12 cellular contexts compared by ENCODE assay signal in genomic region chr11:45807792-45808238, GRCh38. TPM values are rescaled to one million over a fixed set of nuclear protein-coding genes. Genes with fewer than 3 reads are reported as not detected.
DNase-seq lines count a peak whose midpoint lies in the region; ATAC-seq and TF ChIP-seq lines count a peak whose summit lies in the region.
"Had no signal": no experiment of that assay in that cellular context is flagged by ENCODE, and none has a peak within 500 bp of the region (broad histone marks: within the 10 kb centered on the region; RNA-seq: fewer than 3 reads in every experiment).

No MANE protein-coding gene starts in this region.

- H3K4me1 ChIP-seq in skeletal muscle satellite cell (ENCODE audit: control insufficient read depth, insufficient read depth, low read length) = peaks cover 25% of the 10 kb centered on the region
- H3K4me1 ChIP-seq in Peyer's patch = peaks cover 4 to 38% (median 19%) of the 10 kb centered on the region in 4 donors

- no peak for ATAC-seq in activated CD8-positive, alpha-beta T cell treated with anti-CD3 and anti-CD28 coated beads for 36 hours

- no peak for DNase-seq in activated CD4-positive, alpha-beta T cell treated with anti-CD3 and anti-CD28 coated beads, Interleukin-2, amount 10 ng/mL, durations not matched to agents 24 days and 14 days
- DNase-seq in activated CD4-positive, alpha-beta T cell treated with anti-CD3 and anti-CD28 coated beads, Interleukin-2, amount 50 U/mL, for 1 hour = no peak
- no peak for DNase-seq in activated CD8-positive, alpha-beta T cell treated with anti-CD3 and anti-CD28 coated beads for 36 hours
- DNase-seq in glutamatergic neuron = no peak
- DNase-seq in SIG-M5 (lab: John Stamatoyannopoulos, UW) = no peak
- DNase-seq in hippocampal formation (lab: John Stamatoyannopoulos, UW) = no peak
- no peak for DNase-seq in Peyer's patch
- DNase-seq: activated B cell treated with CpG ODN at 0.5 μM for 24 hours; NCI-H187 treated with DMSO at 0.1 percent for 48 hours; stimulated activated CD4-positive, alpha-beta T cell treated with anti-CD3 and anti-CD28 coated beads, Interleukin-4, amount 100 ng/mL, for 1 hour had no signal

- no peaks in the 10 kb centered on the region for H3K9me3 Mint-ChIP-seq in activated CD4-positive, alpha-beta T cell treated with anti-CD3 and anti-CD28 coated beads, Interleukin-2, amount 10 ng/mL, durations not matched to agents 24 days and 14 days
- H3K9me3 Mint-ChIP-seq in activated CD8-positive, alpha-beta T cell treated with anti-CD3 and anti-CD28 coated beads for 36 hours = no peaks in the 10 kb centered on the region
- H3K9me3 Mint-ChIP-seq in glutamatergic neuron (ENCODE audit: unreplicated experiment) = peaks cover 1% of the 10 kb centered on the region
- H3K9me3 Mint-ChIP-seq: activated B cell treated with CpG ODN at 0.5 μM for 24 hours had no signal

- no peaks in the 10 kb centered on the region for H3K9me3 ChIP-seq in skeletal muscle satellite cell (replicated peaks; ENCODE audit: low read length)
- no peaks in the 10 kb centered on the region for H3K9me3 ChIP-seq in Peyer's patch
- H3K9me3 ChIP-seq: tibial artery had no signal

- peaks cover 32% of the 10 kb centered on the region for H3K36me3 ChIP-seq in skeletal muscle satellite cell (ENCODE audit: insufficient read depth, low read length)
- H3K36me3 ChIP-seq in Peyer's patch = peaks cover 0 to 33% (median 0%) of the 10 kb centered on the region in 3 donors

- H3K27ac ChIP-seq in Peyer's patch = no peak overlapping the region
- H3K27ac ChIP-seq: tibial artery had no signal

- no peak for TF ChIP-seq POLR2A in Peyer's patch (IDR thresholded peaks at IDR 0.05)

- peaks cover 31% of the 10 kb centered on the region for H3K4me1 Mint-ChIP-seq in activated CD4-positive, alpha-beta T cell treated with anti-CD3 and anti-CD28 coated beads, Interleukin-2, amount 10 ng/mL, durations not matched to agents 24 days and 14 days
- peaks cover 44% of the 10 kb centered on the region for H3K4me1 Mint-ChIP-seq in activated CD8-positive, alpha-beta T cell treated with anti-CD3 and anti-CD28 coated beads for 36 hours (ENCODE audit: low read depth)
- H3K4me1 Mint-ChIP-seq in glutamatergic neuron (ENCODE audit: low read depth, unreplicated experiment) = peaks cover 13% of the 10 kb centered on the region

- H3K27me3 Mint-ChIP-seq in activated CD4-positive, alpha-beta T cell treated with anti-CD3 and anti-CD28 coated beads, Interleukin-2, amount 10 ng/mL, durations not matched to agents 24 days and 14 days = no peaks in the 10 kb centered on the region
- H3K27me3 Mint-ChIP-seq in activated CD8-positive, alpha-beta T cell treated with anti-CD3 and anti-CD28 coated beads for 36 hours = no peaks in the 10 kb centered on the region
- H3K27me3 Mint-ChIP-seq in glutamatergic neuron (ENCODE audit: unreplicated experiment) = peaks cover 7% of the 10 kb centered on the region
- H3K27me3 Mint-ChIP-seq: activated B cell treated with CpG ODN at 0.5 μM for 24 hours had no signal

- H3K4me3 Mint-ChIP-seq in activated CD4-positive, alpha-beta T cell treated with anti-CD3 and anti-CD28 coated beads, Interleukin-2, amount 10 ng/mL, durations not matched to agents 24 days and 14 days = peak overlapping the region; percentile 98
- peak overlapping the region; percentile 91 for H3K4me3 Mint-ChIP-seq in activated CD8-positive, alpha-beta T cell treated with anti-CD3 and anti-CD28 coated beads for 36 hours
- H3K4me3 Mint-ChIP-seq in glutamatergic neuron (ENCODE audit: unreplicated experiment) = peak overlapping the region; percentile 93

- peak overlapping the region; percentile 98 for H3K4me2 ChIP-seq in skeletal muscle satellite cell (ENCODE audit: low read length)

- POLR2A ChIA-PET in activated CD8-positive, alpha-beta T cell treated with anti-CD3 and anti-CD28 coated beads for 36 hours (lab: Charles Lee) = no interaction called here

- no peak for TF ChIP-seq CTCF in activated CD8-positive, alpha-beta T cell treated with anti-CD3 and anti-CD28 coated beads for 36 hours (IDR thresholded peaks at IDR 0.05)
- TF ChIP-seq CTCF in glutamatergic neuron (IDR thresholded peaks at IDR 0.05; ENCODE audit: partially characterized antibody, unreplicated experiment) = no peak
- no peak for TF ChIP-seq CTCF in Peyer's patch (IDR thresholded peaks at IDR 0.05)

- intact Hi-C loops in activated CD4-positive, alpha-beta T cell treated with anti-CD3 and anti-CD28 coated beads, Interleukin-2, amount 10 ng/mL, durations not matched to agents 24 days and 14 days (cut with micrococcal nuclease) = loop anchor here (10.0 kb wide), 1 partner anchor 1243 kb away; the partner anchor contains the start of gene CD82
- intact Hi-C loops in activated CD8-positive, alpha-beta T cell treated with anti-CD3 and anti-CD28 coated beads for 36 hours (cut with micrococcal nuclease) = no loop called here

- CTCF ChIA-PET in activated CD8-positive, alpha-beta T cell treated with anti-CD3 and anti-CD28 coated beads for 36 hours (lab: Charles Lee) = no interaction called here

- H3K4me3 ChIP-seq in skeletal muscle satellite cell (ENCODE audit: low read length) (peak overlapping the region; percentile 95), Peyer's patch (peak overlapping the region in 1 of 4 donors; percentile 83)

- no peak overlapping the region for H3K27ac Mint-ChIP-seq in activated CD4-positive, alpha-beta T cell treated with anti-CD3 and anti-CD28 coated beads, Interleukin-2, amount 10 ng/mL, durations not matched to agents 24 days and 14 days
- no peak overlapping the region for H3K27ac Mint-ChIP-seq in activated CD8-positive, alpha-beta T cell treated with anti-CD3 and anti-CD28 coated beads for 36 hours
- H3K27ac Mint-ChIP-seq in glutamatergic neuron (ENCODE audit: unreplicated experiment) = no peak overlapping the region
- H3K27ac Mint-ChIP-seq: activated B cell treated with CpG ODN at 0.5 μM for 24 hours had no signal

- H3K27me3 ChIP-seq in skeletal muscle satellite cell (ENCODE audit: control insufficient read depth, insufficient read depth, low read length) = no peaks in the 10 kb centered on the region
- H3K27me3 ChIP-seq in Peyer's patch = no peaks in the 10 kb centered on the region
- H3K27me3 ChIP-seq: tibial artery had no signal

- peaks cover 24% of the 10 kb centered on the region for H3K36me3 Mint-ChIP-seq in activated CD4-positive, alpha-beta T cell treated with anti-CD3 and anti-CD28 coated beads, Interleukin-2, amount 10 ng/mL, durations not matched to agents 24 days and 14 days (ENCODE audit: low read depth)
- H3K36me3 Mint-ChIP-seq in activated CD8-positive, alpha-beta T cell treated with anti-CD3 and anti-CD28 coated beads for 36 hours (ENCODE audit: low read depth) = peaks cover 11% of the 10 kb centered on the region
- peaks cover 5% of the 10 kb centered on the region for H3K36me3 Mint-ChIP-seq in glutamatergic neuron (ENCODE audit: unreplicated experiment)

- H3K9ac ChIP-seq in skeletal muscle satellite cell (ENCODE audit: low read depth, low read length) = no peak overlapping the region

RNA-seq across cellular contexts. Expression of gene SLC35C1, which starts 2.9 kb away (rescaled TPM):
- 15.3 and 17.4 TPM in 2 replicates for total RNA-seq in activated CD4-positive, alpha-beta T cell treated with anti-CD3 and anti-CD28 coated beads, Interleukin-2, amount 10 ng/mL, durations not matched to agents 24 days and 14 days
- 1 to 10 TPM; 9.3 to 9.4 TPM for total RNA-seq in activated CD8-positive, alpha-beta T cell treated with anti-CD3 and anti-CD28 coated beads for 36 hours
- 20.9 TPM for total RNA-seq in glutamatergic neuron (ENCODE audit: unreplicated experiment)
- total RNA-seq in skeletal muscle satellite cell (2012; rRNA removed) = 8.6 and 17.0 TPM in 2 replicates
- total RNA-seq in Peyer's patch = 10 to 100 TPM; 24.8 to 68.8 (median 62.0) TPM

RNA-seq across cellular contexts. Expression of gene CRY2, which starts 39.5 kb away (rescaled TPM):
- total RNA-seq in activated CD4-positive, alpha-beta T cell treated with anti-CD3 and anti-CD28 coated beads, Interleukin-2, amount 10 ng/mL, durations not matched to agents 24 days and 14 days = 22.1 and 22.5 TPM in 2 replicates
- 10 to 100 TPM; 12.3 to 15.7 TPM for total RNA-seq in activated CD8-positive, alpha-beta T cell treated with anti-CD3 and anti-CD28 coated beads for 36 hours
- total RNA-seq in glutamatergic neuron (ENCODE audit: unreplicated experiment) (44.0 TPM), Peyer's patch (10 to 100 TPM; 37.7 to 67.6 (median 66.0) TPM)
- 6.1 and 7.4 TPM in 2 replicates for total RNA-seq in skeletal muscle satellite cell (2012; rRNA removed)
